In genomic region chr12:27142102-27142721, GRCh38 we compare ENCODE assay signal across 7 cellular contexts. TPM values are rescaled to one million over a fixed set of nuclear protein-coding genes. Genes with fewer than 3 reads are reported as not detected.
A peak's percentile ranks its signal among the peaks of the same experiment; 100 is the strongest.
DNase-seq lines count a peak whose midpoint lies in the region; ATAC-seq, FAIRE-seq and TF ChIP-seq lines count a peak whose summit lies in the region.

No MANE protein-coding gene starts in this region.

- ATAC-seq in left ventricle myocardium superior (peak; percentile 91), HG03342 (IDR thresholded peaks at IDR 0.05; ENCODE audit: unreplicated experiment) (no peak)

- FAIRE-seq in G401.6 (lab: Jason Lieb, UNC): peak; percentile 94

- H3K4me3 ChIP-seq in Peyer's patch: no peak overlapping the region

- intact Hi-C loops in left ventricle myocardium superior (cut with micrococcal nuclease): loop anchor here (10.0 kb wide), 1 partner anchor 163 kb away; no protein-coding TSS in a partner anchor

- DNase-seq in Kasumi-1 (lab: John Stamatoyannopoulos, UW) (peak; percentile 82 to 86), Peyer's patch (peak in 2 of 3 donors; percentile 34 to 76), amygdala (lab: John Stamatoyannopoulos, UW) (peak in 33 of 56 donors; percentile 2 to 64 (median 19)), left ventricle myocardium superior (no peak), retina (peak; percentile 54)

- no peaks in the 10 kb centered on the region for H3K36me3 ChIP-seq in Peyer's patch

- H3K27ac ChIP-seq in Peyer's patch: no peak overlapping the region

- TF ChIP-seq CTCF in Peyer's patch (IDR thresholded peaks at IDR 0.05): peak; percentile 23 to 70 (median 64)

- TF ChIP-seq POLR2A in Peyer's patch (IDR thresholded peaks at IDR 0.05): no peak

- H3K9me3 ChIP-seq in Peyer's patch: no peaks in the 10 kb centered on the region

- H3K4me1 ChIP-seq in Peyer's patch: no peaks in the 10 kb centered on the region

- no peaks in the 10 kb centered on the region for H3K27me3 ChIP-seq in Peyer's patch

RNA-seq across cellular contexts. Expression of gene C12orf71, which starts 59.8 kb away (rescaled TPM):
- total RNA-seq in Peyer's patch (not detected), left ventricle myocardium superior (not detected)
